ENCODE assay signal across 19 cellular contexts in the genomic region with DNA sequence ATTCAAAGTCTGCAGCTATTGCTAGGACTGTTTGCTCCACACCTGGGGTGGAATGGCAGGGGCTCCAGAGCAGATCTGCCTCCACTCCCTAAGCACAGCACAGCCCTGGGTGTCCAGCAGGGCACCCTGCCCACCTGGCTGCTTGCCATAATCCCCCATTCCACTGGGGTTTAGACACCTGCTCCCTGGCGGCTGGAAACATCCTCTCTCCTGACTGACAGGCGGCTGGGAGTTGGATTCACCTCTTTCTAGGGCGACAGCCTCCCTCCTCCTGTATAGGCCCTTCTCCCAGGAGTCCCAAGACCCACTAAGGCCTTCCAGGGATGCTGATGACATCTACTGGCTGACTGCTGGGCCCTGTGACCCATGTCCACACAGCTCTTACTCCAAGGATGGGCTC. TPM values are rescaled to one million over a fixed set of nuclear protein-coding genes. Genes with fewer than 3 reads are reported as not detected.
DNase-seq lines count a peak whose midpoint lies in the region; ATAC-seq and TF ChIP-seq lines count a peak whose summit lies in the region.
"Had no signal": no experiment of that assay in that cellular context is flagged by ENCODE, and none has a peak within 500 bp of the region (broad histone marks: within the 10 kb centered on the region; RNA-seq: fewer than 3 reads in every experiment).

No MANE protein-coding gene starts in this region.

- ATAC-seq in HG03196 (IDR thresholded peaks at IDR 0.05; ENCODE audit: unreplicated experiment) (no peak), HG03432 (IDR thresholded peaks at IDR 0.05; ENCODE audit: unreplicated experiment) (no peak)

- H3K36me3 ChIP-seq in Loucy (ENCODE audit: insufficient read depth, low read length) (0 out of 2 replicates have a peak, but pooled peaks cover 4% of the 10 kb centered on the region), colonic mucosa (no peaks in the 10 kb centered on the region)
- H3K36me3 ChIP-seq: thyroid gland had no signal

- H3K9me3 ChIP-seq in Loucy (ENCODE audit: insufficient read depth, low read depth, low read length) = no peaks in the 10 kb centered on the region
- no peaks in the 10 kb centered on the region for H3K9me3 ChIP-seq in colonic mucosa
- H3K9me3 ChIP-seq: Peyer's patch, thyroid gland had no signal

- peak overlapping the region; percentile 65 for H3K4me3 Mint-ChIP-seq in neural crest cell
- H3K4me3 Mint-ChIP-seq: immature natural killer cell, nephron progenitor cell had no signal

- H3K4me3 ChIP-seq in Loucy (ENCODE audit: low read length, poor library complexity, severe bottlenecking) = peak overlapping the region; percentile 37
- H3K4me3 ChIP-seq in colonic mucosa = no peak overlapping the region
- H3K4me3 ChIP-seq: Peyer's patch, thyroid gland had no signal

- H3K4me1 ChIP-seq in Loucy (ENCODE audit: insufficient read depth, low read length, poor library complexity, severe bottlenecking) (peaks cover 49% of the 10 kb centered on the region), colonic mucosa (peaks cover 2% of the 10 kb centered on the region)

- no peak for TF ChIP-seq CTCF in Loucy (conservative IDR thresholded peaks at IDR 0.05; ENCODE audit: low read length)
- TF ChIP-seq CTCF in neural crest cell (conservative IDR thresholded peaks at IDR 0.05) = no peak
- no peak for TF ChIP-seq CTCF in colonic mucosa (IDR thresholded peaks at IDR 0.05)

- peak overlapping the region; percentile 97 for H3K4me2 ChIP-seq in Loucy (ENCODE audit: low read depth, low read length, poor library complexity, severe bottlenecking)

- no peaks in the 10 kb centered on the region for H3K9me2 ChIP-seq in Loucy (replicated peaks; ENCODE audit: low read depth, low read length)

- peaks cover 70% of the 10 kb centered on the region for H3K79me2 ChIP-seq in Loucy (ENCODE audit: insufficient read depth, low read length)

- H3K36me3 Mint-ChIP-seq in neural crest cell (ENCODE audit: low read depth) = no peaks in the 10 kb centered on the region
- H3K36me3 Mint-ChIP-seq: immature natural killer cell had no signal

- H2AFZ ChIP-seq in Loucy (ENCODE audit: low read length) = no peak overlapping the region

- peaks cover 31% of the 10 kb centered on the region for H4K20me1 ChIP-seq in Loucy (ENCODE audit: insufficient read depth, low read length, poor library complexity, severe bottlenecking)

- no peaks in the 10 kb centered on the region for H3F3A ChIP-seq in Loucy (ENCODE audit: low read depth)

- H3K9ac ChIP-seq in Loucy (ENCODE audit: low read depth, low read length, poor library complexity, severe bottlenecking) (peak overlapping the region; percentile 41), colonic mucosa (ENCODE audit: low read depth in 2 of 2, low read length in 2 of 2) (no peak overlapping the region)

- peaks cover 50% of the 10 kb centered on the region for H3K4me1 Mint-ChIP-seq in neural crest cell

- H3K9me3 Mint-ChIP-seq in neural crest cell = no peaks in the 10 kb centered on the region
- H3K9me3 Mint-ChIP-seq: immature natural killer cell, nephron progenitor cell had no signal

- H3K27me3 Mint-ChIP-seq in neural crest cell (ENCODE audit: low read depth) = no peaks in the 10 kb centered on the region

- H3K27ac ChIP-seq in angular gyrus (ENCODE audit: low read depth, low read length) (peak overlapping the region; percentile 31), colonic mucosa (no peak overlapping the region)
- H3K27ac ChIP-seq: 22Rv1, C4-2B, epithelial cell of prostate, Peyer's patch, thyroid gland had no signal

- H3K27ac Mint-ChIP-seq in neural crest cell (ENCODE audit: unreplicated experiment) = no peak overlapping the region
- H3K27ac Mint-ChIP-seq: immature natural killer cell, nephron progenitor cell had no signal

- intact Hi-C loops in colonic mucosa (cut with DNase I) = no loop called here

- H3K27me3 ChIP-seq in Loucy (ENCODE audit: insufficient read depth, low read length, poor library complexity, severe bottlenecking) (no peaks in the 10 kb centered on the region), colonic mucosa (no peaks in the 10 kb centered on the region)
- H3K27me3 ChIP-seq: Peyer's patch, thyroid gland had no signal

- DNase-seq in DMS 273 (lab: John Stamatoyannopoulos, UW; ENCODE audit: unreplicated experiment) (peak; percentile 32), DMS 273 treated with DMSO at 0.1 percent for 48 hours (lab: John Stamatoyannopoulos, UW) (no peak), neural crest cell (ENCODE audit: low read depth, low spot score) (no peak), colonic mucosa (no peak)
- DNase-seq: DND-41; immature natural killer cell; MV-4-11; NCI-H446; nephron progenitor cell; Peyer's patch; stimulated activated CD4-positive, alpha-beta T cell treated with anti-CD3 and anti-CD28 coated beads, Interleukin-4, amount 100 ng/mL, for 1 hour; thyroid gland had no signal

RNA-seq across cellular contexts. Expression of a gene that starts 18.0 kb away (rescaled TPM):
- 27.1 and 27.2 TPM in 2 replicates for total RNA-seq in neural crest cell
- 10 to 100 TPM; 19.0 to 26.6 TPM for total RNA-seq in colonic mucosa

RNA-seq across cellular contexts. Expression of a gene that starts 34.9 kb away (rescaled TPM):
- total RNA-seq in neural crest cell (81.1 and 88.6 TPM in 2 replicates), colonic mucosa (10 to 100 TPM; 28.3 to 44.7 TPM)

RNA-seq across cellular contexts. Expression of a gene that starts 36.2 kb away (rescaled TPM):
- total RNA-seq in neural crest cell (22.1 and 23.3 TPM in 2 replicates), colonic mucosa (10 to 100 TPM in 1 of 2 donors, 1 to 10 TPM in 1; 2.7 to 11.5 TPM)

RNA-seq across cellular contexts. Expression of a gene that starts 39.0 kb away (rescaled TPM):
- total RNA-seq in neural crest cell (59.7 and 60.9 TPM in 2 replicates), colonic mucosa (10 to 100 TPM; 60.9 to 74.3 TPM)
